1 cellular context compared by ENCODE assay signal in genomic region chr1:41003640-41004220, GRCh38.
TF ChIP-seq lines count a peak whose summit lies in the region.

No MANE protein-coding gene starts in this region.

TF ChIP-seq in H1, 55 proteins besides CTCF, POLR2A, EP300 and RAD21:
- TF ChIP-seq, protein P1, sequence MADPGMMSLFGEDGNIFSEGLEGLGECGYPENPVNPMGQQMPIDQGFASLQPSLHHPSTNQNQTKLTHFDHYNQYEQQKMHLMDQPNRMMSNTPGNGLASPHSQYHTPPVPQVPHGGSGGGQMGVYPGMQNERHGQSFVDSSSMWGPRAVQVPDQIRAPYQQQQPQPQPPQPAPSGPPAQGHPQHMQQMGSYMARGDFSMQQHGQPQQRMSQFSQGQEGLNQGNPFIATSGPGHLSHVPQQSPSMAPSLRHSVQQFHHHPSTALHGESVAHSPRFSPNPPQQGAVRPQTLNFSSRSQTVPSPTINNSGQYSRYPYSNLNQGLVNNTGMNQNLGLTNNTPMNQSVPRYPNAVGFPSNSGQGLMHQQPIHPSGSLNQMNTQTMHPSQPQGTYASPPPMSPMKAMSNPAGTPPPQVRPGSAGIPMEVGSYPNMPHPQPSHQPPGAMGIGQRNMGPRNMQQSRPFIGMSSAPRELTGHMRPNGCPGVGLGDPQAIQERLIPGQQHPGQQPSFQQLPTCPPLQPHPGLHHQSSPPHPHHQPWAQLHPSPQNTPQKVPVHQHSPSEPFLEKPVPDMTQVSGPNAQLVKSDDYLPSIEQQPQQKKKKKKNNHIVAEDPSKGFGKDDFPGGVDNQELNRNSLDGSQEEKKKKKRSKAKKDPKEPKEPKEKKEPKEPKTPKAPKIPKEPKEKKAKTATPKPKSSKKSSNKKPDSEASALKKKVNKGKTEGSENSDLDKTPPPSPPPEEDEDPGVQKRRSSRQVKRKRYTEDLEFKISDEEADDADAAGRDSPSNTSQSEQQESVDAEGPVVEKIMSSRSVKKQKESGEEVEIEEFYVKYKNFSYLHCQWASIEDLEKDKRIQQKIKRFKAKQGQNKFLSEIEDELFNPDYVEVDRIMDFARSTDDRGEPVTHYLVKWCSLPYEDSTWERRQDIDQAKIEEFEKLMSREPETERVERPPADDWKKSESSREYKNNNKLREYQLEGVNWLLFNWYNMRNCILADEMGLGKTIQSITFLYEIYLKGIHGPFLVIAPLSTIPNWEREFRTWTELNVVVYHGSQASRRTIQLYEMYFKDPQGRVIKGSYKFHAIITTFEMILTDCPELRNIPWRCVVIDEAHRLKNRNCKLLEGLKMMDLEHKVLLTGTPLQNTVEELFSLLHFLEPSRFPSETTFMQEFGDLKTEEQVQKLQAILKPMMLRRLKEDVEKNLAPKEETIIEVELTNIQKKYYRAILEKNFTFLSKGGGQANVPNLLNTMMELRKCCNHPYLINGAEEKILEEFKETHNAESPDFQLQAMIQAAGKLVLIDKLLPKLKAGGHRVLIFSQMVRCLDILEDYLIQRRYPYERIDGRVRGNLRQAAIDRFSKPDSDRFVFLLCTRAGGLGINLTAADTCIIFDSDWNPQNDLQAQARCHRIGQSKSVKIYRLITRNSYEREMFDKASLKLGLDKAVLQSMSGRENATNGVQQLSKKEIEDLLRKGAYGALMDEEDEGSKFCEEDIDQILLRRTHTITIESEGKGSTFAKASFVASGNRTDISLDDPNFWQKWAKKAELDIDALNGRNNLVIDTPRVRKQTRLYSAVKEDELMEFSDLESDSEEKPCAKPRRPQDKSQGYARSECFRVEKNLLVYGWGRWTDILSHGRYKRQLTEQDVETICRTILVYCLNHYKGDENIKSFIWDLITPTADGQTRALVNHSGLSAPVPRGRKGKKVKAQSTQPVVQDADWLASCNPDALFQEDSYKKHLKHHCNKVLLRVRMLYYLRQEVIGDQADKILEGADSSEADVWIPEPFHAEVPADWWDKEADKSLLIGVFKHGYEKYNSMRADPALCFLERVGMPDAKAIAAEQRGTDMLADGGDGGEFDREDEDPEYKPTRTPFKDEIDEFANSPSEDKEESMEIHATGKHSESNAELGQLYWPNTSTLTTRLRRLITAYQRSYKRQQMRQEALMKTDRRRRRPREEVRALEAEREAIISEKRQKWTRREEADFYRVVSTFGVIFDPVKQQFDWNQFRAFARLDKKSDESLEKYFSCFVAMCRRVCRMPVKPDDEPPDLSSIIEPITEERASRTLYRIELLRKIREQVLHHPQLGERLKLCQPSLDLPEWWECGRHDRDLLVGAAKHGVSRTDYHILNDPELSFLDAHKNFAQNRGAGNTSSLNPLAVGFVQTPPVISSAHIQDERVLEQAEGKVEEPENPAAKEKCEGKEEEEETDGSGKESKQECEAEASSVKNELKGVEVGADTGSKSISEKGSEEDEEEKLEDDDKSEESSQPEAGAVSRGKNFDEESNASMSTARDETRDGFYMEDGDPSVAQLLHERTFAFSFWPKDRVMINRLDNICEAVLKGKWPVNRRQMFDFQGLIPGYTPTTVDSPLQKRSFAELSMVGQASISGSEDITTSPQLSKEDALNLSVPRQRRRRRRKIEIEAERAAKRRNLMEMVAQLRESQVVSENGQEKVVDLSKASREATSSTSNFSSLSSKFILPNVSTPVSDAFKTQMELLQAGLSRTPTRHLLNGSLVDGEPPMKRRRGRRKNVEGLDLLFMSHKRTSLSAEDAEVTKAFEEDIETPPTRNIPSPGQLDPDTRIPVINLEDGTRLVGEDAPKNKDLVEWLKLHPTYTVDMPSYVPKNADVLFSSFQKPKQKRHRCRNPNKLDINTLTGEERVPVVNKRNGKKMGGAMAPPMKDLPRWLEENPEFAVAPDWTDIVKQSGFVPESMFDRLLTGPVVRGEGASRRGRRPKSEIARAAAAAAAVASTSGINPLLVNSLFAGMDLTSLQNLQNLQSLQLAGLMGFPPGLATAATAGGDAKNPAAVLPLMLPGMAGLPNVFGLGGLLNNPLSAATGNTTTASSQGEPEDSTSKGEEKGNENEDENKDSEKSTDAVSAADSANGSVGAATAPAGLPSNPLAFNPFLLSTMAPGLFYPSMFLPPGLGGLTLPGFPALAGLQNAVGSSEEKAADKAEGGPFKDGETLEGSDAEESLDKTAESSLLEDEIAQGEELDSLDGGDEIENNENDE (IDR thresholded peaks at IDR 0.05; ENCODE audit: insufficient replicate concordance, low read length): no peak
- TF ChIP-seq, protein P2, sequence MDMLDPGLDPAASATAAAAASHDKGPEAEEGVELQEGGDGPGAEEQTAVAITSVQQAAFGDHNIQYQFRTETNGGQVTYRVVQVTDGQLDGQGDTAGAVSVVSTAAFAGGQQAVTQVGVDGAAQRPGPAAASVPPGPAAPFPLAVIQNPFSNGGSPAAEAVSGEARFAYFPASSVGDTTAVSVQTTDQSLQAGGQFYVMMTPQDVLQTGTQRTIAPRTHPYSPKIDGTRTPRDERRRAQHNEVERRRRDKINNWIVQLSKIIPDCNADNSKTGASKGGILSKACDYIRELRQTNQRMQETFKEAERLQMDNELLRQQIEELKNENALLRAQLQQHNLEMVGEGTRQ (IDR thresholded peaks at IDR 0.05; ENCODE audit: low read length): 0 out of 2 replicates have a peak, but pooled peaks have one; percentile 27
